12 cellular contexts compared by ENCODE assay signal in genomic region chrX:42678133-42678532, GRCh38.
DNase-seq lines count a peak whose midpoint lies in the region; ATAC-seq and TF ChIP-seq lines count a peak whose summit lies in the region.
"Had no signal": no experiment of that assay in that cellular context is flagged by ENCODE, and none has a peak within 500 bp of the region (broad histone marks: within the 10 kb centered on the region; RNA-seq: fewer than 3 reads in every experiment).

No MANE protein-coding gene starts in this region.

- no peaks in the 10 kb centered on the region for H3K27me3 ChIP-seq in ascending aorta
- H3K27me3 ChIP-seq in Caco-2 (replicated peaks; ENCODE audit: control insufficient read depth, insufficient read depth, low read length), result no peaks in the 10 kb centered on the region

- BruUV-seq in Caco-2 (replicated peaks; lab: Mats Ljungman, UMichigan), result no TSS peak

- H3K9me3 Mint-ChIP-seq in activated T-helper 17 cell treated with anti-CD3 and anti-CD28 coated beads, Interleukin-2, amount 50 U/mL, for 72 hours, result no peaks in the 10 kb centered on the region
- no peaks in the 10 kb centered on the region for H3K9me3 Mint-ChIP-seq in Caco-2 (ENCODE audit: unreplicated experiment)
- H3K9me3 Mint-ChIP-seq: CD4-positive, alpha-beta T cell had no signal

- H3K4me3 Mint-ChIP-seq in activated T-helper 17 cell treated with anti-CD3 and anti-CD28 coated beads, Interleukin-2, amount 50 U/mL, for 72 hours, result no peak overlapping the region
- H3K4me3 Mint-ChIP-seq in Caco-2 (ENCODE audit: unreplicated experiment), result no peak overlapping the region
- H3K4me3 Mint-ChIP-seq: CD4-positive, alpha-beta T cell had no signal

- H3K36me3 ChIP-seq in ascending aorta, result no peaks in the 10 kb centered on the region
- no peaks in the 10 kb centered on the region for H3K36me3 ChIP-seq in Caco-2 (ENCODE audit: control insufficient read depth, insufficient read depth, low read length)

- CTCF ChIA-PET in Caco-2 (lab: Charles Lee), result no interaction called here

- no peaks in the 10 kb centered on the region for H3K4me1 Mint-ChIP-seq in activated T-helper 17 cell treated with anti-CD3 and anti-CD28 coated beads, Interleukin-2, amount 50 U/mL, for 72 hours
- no peaks in the 10 kb centered on the region for H3K4me1 Mint-ChIP-seq in Caco-2 (ENCODE audit: low read depth, unreplicated experiment)

- no peaks in the 10 kb centered on the region for H3K27me3 Mint-ChIP-seq in activated T-helper 17 cell treated with anti-CD3 and anti-CD28 coated beads, Interleukin-2, amount 50 U/mL, for 72 hours
- H3K27me3 Mint-ChIP-seq in Caco-2 (ENCODE audit: insufficient read depth, unreplicated experiment), result no peaks in the 10 kb centered on the region
- H3K27me3 Mint-ChIP-seq: CD4-positive, alpha-beta T cell had no signal

- H3K4me1 ChIP-seq in ascending aorta (no peaks in the 10 kb centered on the region), Caco-2 (no peaks in the 10 kb centered on the region)

- H3K27ac ChIP-seq in ascending aorta, result no peak overlapping the region
- H3K27ac ChIP-seq: SK-N-MC had no signal

- intact Hi-C loops in ascending aorta (cut with DNase I), result no loop called here
- intact Hi-C loops in Caco-2 (cut with micrococcal nuclease; ENCODE audit: unreplicated experiment), result no loop called here

- TF ChIP-seq CTCF in GM12873 (IDR thresholded peaks at IDR 0.05; ENCODE audit: insufficient read depth, low read depth, low read length, missing control alignments) (peak; percentile 11), ascending aorta (IDR thresholded peaks at IDR 0.05) (no peak), Caco-2 (IDR thresholded peaks at IDR 0.05; ENCODE audit: insufficient read depth in 1 of 2, low read depth in 1 of 2, low read length in 1 of 2, severe bottlenecking in 1 of 2, unreplicated experiment in 1 of 2) (no peak)

- DNase-seq in ACHN (peak; percentile 0), RPMI7951 (ENCODE audit: low read depth) (peak; percentile 4), iris pigment epithelial cell (ENCODE audit: low read depth) (peak; percentile 9), ascending aorta (ENCODE audit: low spot score in 2 of 2) (no peak), HuH-7 (ENCODE audit: low spot score) (no peak), Caco-2 (no peak)
- DNase-seq: activated CD4-positive, alpha-beta T cell treated with anti-CD3 and anti-CD28 coated beads for 1 hour; CD4-positive, alpha-beta T cell; NCI-H187 treated with DMSO at 0.1 percent for 48 hours had no signal

- no peak overlapping the region for H3K27ac Mint-ChIP-seq in activated T-helper 17 cell treated with anti-CD3 and anti-CD28 coated beads, Interleukin-2, amount 50 U/mL, for 72 hours
- no peak overlapping the region for H3K27ac Mint-ChIP-seq in Caco-2 (ENCODE audit: unreplicated experiment)
- H3K27ac Mint-ChIP-seq: CD4-positive, alpha-beta T cell had no signal

- no peak for ATAC-seq in activated T-helper 17 cell treated with anti-CD3 and anti-CD28 coated beads, Interleukin-2, amount 50 U/mL, for 72 hours (replicated peaks)

- in situ Hi-C loops in ACHN (cut with HindIII; ENCODE audit: low pct_ligation_motif_present, low pct_unique_long_range_greater_than_20kb, low sequenced_read_pairs), result no loop called here

- POLR2A ChIA-PET in Caco-2 (lab: Charles Lee), result interaction anchor here (0.7 kb wide), 1 partner anchor 44 kb away, joined by 4 read pairs; no protein-coding TSS in a partner anchor

- H3K9me3 ChIP-seq in ascending aorta (no peaks in the 10 kb centered on the region), Caco-2 (no peaks in the 10 kb centered on the region)

- H3K4me3 ChIP-seq in ascending aorta, result no peak overlapping the region
- H3K4me3 ChIP-seq in Caco-2 (ENCODE audit: low read depth, low read length), result no peak overlapping the region
- H3K4me3 ChIP-seq: SK-N-MC had no signal

- H3K36me3 Mint-ChIP-seq in activated T-helper 17 cell treated with anti-CD3 and anti-CD28 coated beads, Interleukin-2, amount 50 U/mL, for 72 hours (ENCODE audit: low read depth), result no peaks in the 10 kb centered on the region
- H3K36me3 Mint-ChIP-seq in Caco-2 (ENCODE audit: insufficient read depth, unreplicated experiment), result no peaks in the 10 kb centered on the region

Comparison
In these comparisons a context has a peak if more than half of its experiments do, and no peak if none do; other contexts are left out.
1. DNase-seq: peak in ACHN (single experiment), RPMI7951 (single experiment) and iris pigment epithelial cell (single experiment); none in ascending aorta (0 of 2), HuH-7 (single experiment) and Caco-2 (0 of 2).